Comparison of ENCODE assay signal across 8 cellular contexts in genomic region chr1:109213824-109214693, GRCh38. TPM values are rescaled to one million over a fixed set of nuclear protein-coding genes. Genes with fewer than 3 reads are reported as not detected.
DNase-seq lines count a peak whose midpoint lies in the region; ATAC-seq and TF ChIP-seq lines count a peak whose summit lies in the region.

Gene SARS1 (plus strand): TSS chr1:109213918. CDS start chr1:109213993, 75 bp downstream.

- no TSS peak for BruUV-seq in IMR-90 (replicated peaks; lab: Mats Ljungman, UMichigan)

- peak within 1 kb of the TSS; percentile 97 for H4K91ac ChIP-seq in IMR-90 (ENCODE audit: insufficient read depth, low read depth, low read length)

- in situ Hi-C loops in IMR-90 (cut with MboI; ENCODE audit: low sequenced_read_pairs) = no loop called here

- TF ChIP-seq RAD21 in IMR-90 (IDR thresholded peaks at IDR 0.05; ENCODE audit: low read length) = no peak; the same call in 1 of the 2 replicates

- peak within 1 kb of the TSS; percentile 99 for H3K4me3 Mint-ChIP-seq in activated T-cell treated with anti-CD3 and anti-CD28 coated beads, Interleukin-2, amount 50 U/mL, for 4 hours

- H3K4me1 ChIP-seq in IMR-90 (ENCODE audit: control insufficient read depth, insufficient read depth, low read length) (peaks cover 8% of the 10 kb centered on the region), muscle layer of duodenum (ENCODE audit: control insufficient read depth in 1 of 2, insufficient read depth in 2 of 2, low read length in 2 of 2) (peaks cover 0 to 22% of the 10 kb centered on the region in 2 donors)

- peak within 1 kb of the TSS; percentile 98 for H4K8ac ChIP-seq in IMR-90 (ENCODE audit: low read depth in 2 of 2, low read length in 2 of 2)

- peaks cover 2% of the 10 kb centered on the region for H3K27me3 Mint-ChIP-seq in activated T-cell treated with anti-CD3 and anti-CD28 coated beads, Interleukin-2, amount 50 U/mL, for 4 hours (ENCODE audit: low read depth)

- peak within 1 kb of the TSS; percentile 70 for H2AK9ac ChIP-seq in IMR-90 (replicated peaks; ENCODE audit: low read depth, low read length, poor library complexity)

- H3K23ac ChIP-seq in IMR-90 (ENCODE audit: low read depth, low read length) = peak within 1 kb of the TSS; percentile 99

- H3K27me3 ChIP-seq in IMR-90 (ENCODE audit: control insufficient read depth, insufficient read depth, low read length) = no peaks in the 10 kb centered on the region
- no peaks in the 10 kb centered on the region for H3K27me3 ChIP-seq in muscle layer of duodenum (ENCODE audit: low read depth, low read length)

- peak within 1 kb of the TSS; percentile 79; the same call in 2 of the 3 replicates for H2BK15ac ChIP-seq in IMR-90 (ENCODE audit: low read depth, low read length)

- peak within 1 kb of the TSS; percentile 92 for H3K9ac ChIP-seq in IMR-90 (ENCODE audit: low read depth, low read length)

- peak within 1 kb of the TSS; percentile 89 for H2AK5ac ChIP-seq in IMR-90 (ENCODE audit: low read depth, low read length)

- CTCF ChIA-PET in IMR-90 (lab: Yijun Ruan, JAX) = interaction anchor here (1.0 to 2.4 kb wide), 2 partner anchors 11 to 12 kb away, joined by 3 to 7 read pairs; no protein-coding TSS in a partner anchor

- dilution Hi-C loops in IMR-90 (cut with HindIII; ENCODE audit: low sequenced_read_pairs, unreplicated experiment) = loop anchor here (25.0 kb wide), 1 partner anchor 123 kb away; no protein-coding TSS in a partner anchor

- H3K79me1 ChIP-seq in IMR-90 (ENCODE audit: low read depth in 1 of 2, low read length in 2 of 2) = peaks cover 7 to 27% of the 10 kb centered on the region in 2 experiments; a peak in 3 of 4 replicates

- H3K18ac ChIP-seq in IMR-90 (ENCODE audit: low read depth, low read length) = peak within 1 kb of the TSS; percentile 74

- 1% methylated on average over 35 of the region's 64 CpGs; no CpG with 5 or more reads in 1 of the 2 experiments for WGBS in IMR-90 (ENCODE audit: extremely low coverage in 2 of 2, insufficient read length in 1 of 2), 2 experiments

- H4K5ac ChIP-seq in IMR-90 (ENCODE audit: low read depth, low read length) = peak within 1 kb of the TSS; percentile 98

- no peaks in the 10 kb centered on the region for H3K9me3 Mint-ChIP-seq in activated T-cell treated with anti-CD3 and anti-CD28 coated beads, Interleukin-2, amount 50 U/mL, for 4 hours

- DNase-seq in DMS153 (lab: John Stamatoyannopoulos, UW) (peak; percentile 70), IMR-90 (peak; percentile 80)
- peak; percentile 88 for DNase-seq in activated T-cell treated with anti-CD3 and anti-CD28 coated beads, Interleukin-2, amount 50 U/mL, for 4 hours
- DNase-seq in stimulated activated CD8-positive, alpha-beta memory T cell treated with anti-CD3 and anti-CD28 coated beads, Interleukin-7, amount 100 ng/mL, for 4 hours (ENCODE audit: low read depth in 2 of 2) = peak; percentile 76 to 85

- peak; percentile 90 for TF ChIP-seq POLR2A in IMR-90 (IDR thresholded peaks at IDR 0.05; ENCODE audit: low read depth, low read length)

- peaks cover 34% of the 10 kb centered on the region for H3K4me1 Mint-ChIP-seq in activated T-cell treated with anti-CD3 and anti-CD28 coated beads, Interleukin-2, amount 50 U/mL, for 4 hours (ENCODE audit: low read depth)

- H3K4me2 ChIP-seq in IMR-90 (ENCODE audit: low read depth, low read length) = peak within 1 kb of the TSS; percentile 94

- H3K9me1 ChIP-seq in IMR-90 (ENCODE audit: insufficient read depth, low read length) = peaks cover 8% of the 10 kb centered on the region

- peak within 1 kb of the TSS; percentile 100 for H3K14ac ChIP-seq in IMR-90 (replicated peaks; ENCODE audit: low read depth, low read length)

- POLR2A ChIA-PET in IMR-90 (lab: Charles Lee; ENCODE audit: unreplicated experiment) = interaction anchor here (0.6 kb wide), 1 partner anchor 874 kb away, joined by 7 read pairs; no protein-coding TSS in a partner anchor

- H4K20me1 ChIP-seq in IMR-90 (ENCODE audit: insufficient read depth, low read length) = peaks cover 19% of the 10 kb centered on the region; the same call in 1 of the 2 replicates

- H3K56ac ChIP-seq in IMR-90 (ENCODE audit: extremely low read depth, insufficient read depth, low read length) = peak within 1 kb of the TSS; percentile 98

- peak within 1 kb of the TSS; percentile 87 for H2BK120ac ChIP-seq in IMR-90 (ENCODE audit: low read depth, low read length)

- intact Hi-C loops in IMR-90 (cut with micrococcal nuclease) = loop anchor here (1.0 to 2.0 kb wide), 2 partner anchors 15 to 102 kb away; a partner anchor contains a TSS

- peak within 1 kb of the TSS; percentile 97 for H3K4ac ChIP-seq in IMR-90 (ENCODE audit: low read depth, low read length)

- H2BK20ac ChIP-seq in IMR-90 (ENCODE audit: low read depth, low read length) = peak within 1 kb of the TSS; percentile 62

- H3K36me3 Mint-ChIP-seq in activated T-cell treated with anti-CD3 and anti-CD28 coated beads, Interleukin-2, amount 50 U/mL, for 4 hours (ENCODE audit: insufficient read depth) = peaks cover 25% of the 10 kb centered on the region

- H3K9me3 ChIP-seq in IMR-90 (ENCODE audit: control insufficient read depth, insufficient read depth, low read length) (no peaks in the 10 kb centered on the region), muscle layer of duodenum (ENCODE audit: control insufficient read depth in 1 of 2, low read length in 2 of 2) (no peaks in the 10 kb centered on the region)

- ATAC-seq in GM21528 (IDR thresholded peaks at IDR 0.05; ENCODE audit: low FRiP score, unreplicated experiment) (peak; percentile 80), IMR-90 (ENCODE audit: low read depth) (peak; percentile 90), esophagus mucosa (peak; percentile 91)
- peak; percentile 91 to 93 for ATAC-seq in activated T-cell treated with anti-CD3 and anti-CD28 coated beads, Interleukin-2, amount 50 U/mL, for 4 hours

- TF ChIP-seq CTCF in IMR-90 (conservative IDR thresholded peaks at IDR 0.05; ENCODE audit: low read depth, low read length) = no peak

- H3K27ac ChIP-seq in IMR-90 (ENCODE audit: insufficient read depth, low read length) (peak within 1 kb of the TSS; percentile 86), muscle layer of duodenum (ENCODE audit: low read length) (peak within 1 kb of the TSS; percentile 99)

- peak within 1 kb of the TSS; percentile 69 for H2BK5ac ChIP-seq in IMR-90 (ENCODE audit: low read depth, low read length, poor library complexity, severe bottlenecking)

- peak within 1 kb of the TSS; percentile 95 for H2AFZ ChIP-seq in IMR-90 (replicated peaks; ENCODE audit: low read length, poor library complexity)

- peak within 1 kb of the TSS; percentile 73 for H3K4me3 ChIP-seq in IMR-90 (ENCODE audit: insufficient read depth, low read depth, low read length)
- H3K4me3 ChIP-seq in muscle layer of duodenum (ENCODE audit: low read depth in 1 of 2, low read length in 2 of 2) = peak within 1 kb of the TSS; percentile 98 to 99

- peaks cover 6% of the 10 kb centered on the region for H3K36me3 ChIP-seq in IMR-90 (ENCODE audit: control insufficient read depth, insufficient read depth, low read length)
- H3K36me3 ChIP-seq in muscle layer of duodenum (ENCODE audit: control insufficient read depth in 1 of 2, insufficient read depth in 2 of 2, low read length in 2 of 2) = peaks cover 0 to 13% of the 10 kb centered on the region in 2 donors

TF ChIP-seq in IMR-90, 13 proteins besides CTCF, POLR2A, EP300 and RAD21:
- TF ChIP-seq MAFK (IDR thresholded peaks at IDR 0.05; ENCODE audit: low read depth, low read length) = no peak
- peak; percentile 90 for TF ChIP-seq MAZ (IDR thresholded peaks at IDR 0.05; ENCODE audit: borderline replicate concordance, low read depth, low read length)
- TF ChIP-seq MXI1 (IDR thresholded peaks at IDR 0.05; ENCODE audit: borderline replicate concordance, low read depth, low read length) = peak; percentile 98

TF ChIP-seq in PFSK-1, 5 proteins besides CTCF, POLR2A, EP300 and RAD21:
- peak; percentile 47 for TF ChIP-seq FOXP2 (optimal IDR thresholded peaks at IDR 0.05; ENCODE audit: borderline replicate concordance, extremely low read depth, extremely low read length, insufficient read depth)
- peak; percentile 73; the same call in 1 of the 2 replicates for TF ChIP-seq SIN3A (IDR thresholded peaks at IDR 0.05; ENCODE audit: borderline replicate concordance, insufficient read depth, low read length)
- TF ChIP-seq POLR2AphosphoS5 (IDR thresholded peaks at IDR 0.05; ENCODE audit: low read depth, low read length) = peak; percentile 97
- TF ChIP-seq TAF1 (IDR thresholded peaks at IDR 0.05; ENCODE audit: borderline replicate concordance, insufficient read depth, low read length) = 0 out of 2 replicates have a peak, but pooled peaks have one; percentile 44
- TF ChIP-seq, protein P1, sequence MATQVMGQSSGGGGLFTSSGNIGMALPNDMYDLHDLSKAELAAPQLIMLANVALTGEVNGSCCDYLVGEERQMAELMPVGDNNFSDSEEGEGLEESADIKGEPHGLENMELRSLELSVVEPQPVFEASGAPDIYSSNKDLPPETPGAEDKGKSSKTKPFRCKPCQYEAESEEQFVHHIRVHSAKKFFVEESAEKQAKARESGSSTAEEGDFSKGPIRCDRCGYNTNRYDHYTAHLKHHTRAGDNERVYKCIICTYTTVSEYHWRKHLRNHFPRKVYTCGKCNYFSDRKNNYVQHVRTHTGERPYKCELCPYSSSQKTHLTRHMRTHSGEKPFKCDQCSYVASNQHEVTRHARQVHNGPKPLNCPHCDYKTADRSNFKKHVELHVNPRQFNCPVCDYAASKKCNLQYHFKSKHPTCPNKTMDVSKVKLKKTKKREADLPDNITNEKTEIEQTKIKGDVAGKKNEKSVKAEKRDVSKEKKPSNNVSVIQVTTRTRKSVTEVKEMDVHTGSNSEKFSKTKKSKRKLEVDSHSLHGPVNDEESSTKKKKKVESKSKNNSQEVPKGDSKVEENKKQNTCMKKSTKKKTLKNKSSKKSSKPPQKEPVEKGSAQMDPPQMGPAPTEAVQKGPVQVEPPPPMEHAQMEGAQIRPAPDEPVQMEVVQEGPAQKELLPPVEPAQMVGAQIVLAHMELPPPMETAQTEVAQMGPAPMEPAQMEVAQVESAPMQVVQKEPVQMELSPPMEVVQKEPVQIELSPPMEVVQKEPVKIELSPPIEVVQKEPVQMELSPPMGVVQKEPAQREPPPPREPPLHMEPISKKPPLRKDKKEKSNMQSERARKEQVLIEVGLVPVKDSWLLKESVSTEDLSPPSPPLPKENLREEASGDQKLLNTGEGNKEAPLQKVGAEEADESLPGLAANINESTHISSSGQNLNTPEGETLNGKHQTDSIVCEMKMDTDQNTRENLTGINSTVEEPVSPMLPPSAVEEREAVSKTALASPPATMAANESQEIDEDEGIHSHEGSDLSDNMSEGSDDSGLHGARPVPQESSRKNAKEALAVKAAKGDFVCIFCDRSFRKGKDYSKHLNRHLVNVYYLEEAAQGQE (IDR thresholded peaks at IDR 0.05; ENCODE audit: insufficient read depth in 1 of 2, low read depth in 2 of 2, low read length in 2 of 2) = no peak

RNA-seq across cellular contexts. Expression of gene SARS1, which starts in this region (rescaled TPM):
- total RNA-seq in IMR-90 (2012; rRNA removed) (348 and 373 TPM in 2 replicates), esophagus mucosa (154 TPM)
- polyA plus RNA-seq in IMR-90 (2012; rRNA removed) = 214 and 231 TPM in 2 replicates
- polyA plus RNA-seq in IMR-90 (2012; cell fraction: cytosol; rRNA removed) = 117 and 193 TPM in 2 replicates
- polyA plus RNA-seq in IMR-90 (2012; cell fraction: nucleus; rRNA removed; ENCODE audit: low replicate concordance) = 152 and 416 TPM in 2 replicates
- polyA plus RNA-seq in PFSK-1 (2012; ENCODE audit: insufficient read length, low read depth) = 572 TPM
- total RNA-seq in activated T-cell treated with anti-CD3 and anti-CD28 coated beads, Interleukin-2, amount 50 U/mL, for 4 hours = 100 to 1,000 TPM; 166 to 207 (median 201) TPM

Comparison
In these comparisons a context has a peak if more than half of its experiments do, and no peak if none do; other contexts are left out.
1. Peak in every context shown above with its lines: DNase-seq, ATAC-seq, H3K4me3 ChIP-seq and H3K27ac ChIP-seq.